Comparison of ENCODE assay signal across 9 cellular contexts in the genomic region with DNA sequence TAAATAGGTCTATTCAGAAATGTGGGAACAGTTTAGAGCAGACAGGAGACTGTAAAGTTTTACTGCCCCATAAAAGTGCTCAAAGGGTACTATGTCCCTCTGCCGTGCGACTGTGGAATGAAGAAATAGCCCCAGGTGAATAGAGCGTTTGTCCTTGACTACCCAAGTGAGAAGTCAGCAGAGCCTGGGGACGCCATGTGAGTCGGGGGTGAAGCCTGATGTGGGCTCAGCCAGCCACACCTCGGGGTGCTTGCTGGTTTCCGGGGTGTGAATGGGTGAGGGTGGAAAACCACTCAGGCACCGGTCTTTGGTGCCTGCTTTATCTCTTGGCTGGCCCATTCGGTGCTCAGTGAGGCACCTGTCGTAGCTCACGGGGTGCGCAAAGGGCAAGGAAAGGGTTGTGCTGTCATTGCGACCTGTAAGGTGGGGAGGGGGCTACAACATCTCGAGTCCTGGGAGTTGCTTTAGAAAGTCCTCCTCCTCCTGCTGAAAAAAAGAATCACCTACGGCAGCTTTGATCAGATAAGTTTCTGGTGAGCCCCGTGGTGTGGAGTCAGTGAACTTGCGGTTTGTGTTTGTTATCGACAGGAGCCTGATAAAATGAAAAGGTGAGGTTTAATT. TPM values are rescaled to one million over a fixed set of nuclear protein-coding genes. Genes with fewer than 3 reads are reported as not detected.
DNase-seq lines count a peak whose midpoint lies in the region; ATAC-seq and TF ChIP-seq lines count a peak whose summit lies in the region.
"Had no signal": no experiment of that assay in that cellular context is flagged by ENCODE, and none has a peak within 500 bp of the region (broad histone marks: within the 10 kb centered on the region; RNA-seq: fewer than 3 reads in every experiment).

No MANE protein-coding gene starts in this region.

- no peaks in the 10 kb centered on the region for H3K36me3 Mint-ChIP-seq in T-cell

- no peak for TF ChIP-seq POLR2A in ovary (IDR thresholded peaks at IDR 0.05)

- H3K36me3 ChIP-seq in colonic mucosa (no peaks in the 10 kb centered on the region), ovary (no peaks in the 10 kb centered on the region)
- H3K36me3 ChIP-seq: neutrophil had no signal

- H3K27ac ChIP-seq in colonic mucosa (peak overlapping the region; percentile 90), ovary (no peak overlapping the region)
- H3K27ac ChIP-seq: neutrophil had no signal

- no peak for TF ChIP-seq EP300 in ovary (IDR thresholded peaks at IDR 0.05)

- ATAC-seq in GM21619 (IDR thresholded peaks at IDR 0.05; ENCODE audit: unreplicated experiment) (peak; percentile 63), T-cell (replicated peaks in 1 of 4) (peak; percentile 73 to 92 (median 90)), GM21717 (IDR thresholded peaks at IDR 0.05; ENCODE audit: unreplicated experiment) (no peak)

- H3K27ac Mint-ChIP-seq in T-cell: peak overlapping the region; percentile 79 to 84

- H3K27me3 Mint-ChIP-seq in T-cell: no peaks in the 10 kb centered on the region

- WGBS in ovary, 3 donors: 68 to 76% (median 69%) methylated on average over 18 of the region's 18 CpGs

- H3K9me3 Mint-ChIP-seq in T-cell: no peaks in the 10 kb centered on the region

- H3K4me3 ChIP-seq in colonic mucosa: peak overlapping the region; percentile 40
- peak overlapping the region; percentile 30 for H3K4me3 ChIP-seq in ovary

- DNase-seq in T-cell (peak in 30 of 34 experiments; percentile 6 to 54 (median 32)), colonic mucosa (peak; percentile 79), ovary (no peak), D341Med (ENCODE audit: low spot score) (no peak), GM20000 (ENCODE audit: low spot score) (no peak), cerebellar nuclear complex (lab: John Stamatoyannopoulos, UW) (no peak)

- H3K27me3 ChIP-seq in colonic mucosa: no peaks in the 10 kb centered on the region
- H3K27me3 ChIP-seq in ovary: no peaks in the 10 kb centered on the region
- H3K27me3 ChIP-seq: neutrophil had no signal

- POLR2A ChIA-PET in T-cell (lab: Charles Lee): no interaction called here

- intact Hi-C loops in colonic mucosa (cut with DNase I): loop anchor here (10.0 kb wide), 2 partner anchors 50 to 110 kb away; no protein-coding TSS in a partner anchor
- intact Hi-C loops in ovary (cut with DNase I): no loop called here

- H3K4me1 Mint-ChIP-seq in T-cell: peaks cover 17 to 35% (median 28%) of the 10 kb centered on the region in 3 donors

- no peaks in the 10 kb centered on the region for H3K4me1 ChIP-seq in colonic mucosa
- no peaks in the 10 kb centered on the region for H3K4me1 ChIP-seq in ovary (ENCODE audit: insufficient read depth)

- H3K4me3 Mint-ChIP-seq in T-cell: peak overlapping the region; percentile 63 to 71 (median 66)

- CTCF ChIA-PET in T-cell (lab: Charles Lee): interaction anchor here in 1 of 2 donors (1.5 kb wide), 1 partner anchor 62 kb away, joined by 3 read pairs; no protein-coding TSS in a partner anchor

- H3K9me3 ChIP-seq in colonic mucosa (no peaks in the 10 kb centered on the region), ovary (no peaks in the 10 kb centered on the region)
- H3K9me3 ChIP-seq: neutrophil had no signal

- peak overlapping the region; percentile 74 to 97 for H3K9ac ChIP-seq in colonic mucosa (ENCODE audit: low read depth in 2 of 2, low read length in 2 of 2)

- TF ChIP-seq CTCF in colonic mucosa (IDR thresholded peaks at IDR 0.05): no peak
- TF ChIP-seq CTCF in ovary (IDR thresholded peaks at IDR 0.05): no peak
- TF ChIP-seq CTCF in GM20000 (IDR thresholded peaks at IDR 0.05; ENCODE audit: extremely low read depth, missing control alignments): no peak

RNA-seq across cellular contexts. Expression of gene TRIM2, which starts 0.9 kb away (rescaled TPM):
- total RNA-seq in T-cell (1 to 10 TPM; 3.5 to 8.4 (median 4.4) TPM), colonic mucosa (100 to 1,000 TPM; 120 to 151 TPM), ovary (10 to 100 TPM; 30.4 to 57.5 (median 45.7) TPM)
- 10 to 100 TPM in 1 of 2 donors, 1 to 10 TPM in 1; 9.5 to 17.9 TPM for polyA plus RNA-seq in ovary

Comparison
In these comparisons a context has a peak if more than half of its experiments do, and no peak if none do; other contexts are left out.
1. DNase-seq: peak in T-cell (30 of 34) and colonic mucosa (single experiment); none in ovary (0 of 5), D341Med (single experiment), GM20000 (single experiment) and cerebellar nuclear complex (0 of 2).